ENCODE assay signal across 8 cellular contexts in genomic region chrX:10722804-10723364, GRCh38.
DNase-seq lines count a peak whose midpoint lies in the region; ATAC-seq lines count a peak whose summit lies in the region.

No MANE protein-coding gene starts in this region.

- no peaks in the 10 kb centered on the region for H3K9me3 ChIP-seq in subcutaneous abdominal adipose tissue (ENCODE audit: control insufficient read depth in 5 of 5, low read length in 5 of 5)

- in situ Hi-C loops in KBM-7 (cut with MboI; ENCODE audit: low pct_unique_long_range_greater_than_20kb, low sequenced_read_pairs) = no loop called here

- peak overlapping the region; percentile 10 for H3K27ac ChIP-seq in subcutaneous abdominal adipose tissue (ENCODE audit: low read depth, low read length)

- DNase-seq in CD1c-positive myeloid dendritic cell (ENCODE audit: extremely low spot score) (peak; percentile 42), KBM-7 (peak; percentile 66), T follicular helper cell (ENCODE audit: low read depth) (peak; percentile 10), dedifferentiated amniotic fluid mesenchymal stem cell (ENCODE audit: extremely low spot score) (peak; percentile 61), lung microvascular endothelial cell (ENCODE audit: low read depth in 2 of 2) (peak; percentile 48 to 61), foreskin melanocyte (no peak)

- peak; percentile 52 for ATAC-seq in GM18498 (IDR thresholded peaks at IDR 0.05; ENCODE audit: unreplicated experiment)

- no peaks in the 10 kb centered on the region for H3K27me3 ChIP-seq in subcutaneous abdominal adipose tissue (ENCODE audit: control insufficient read depth in 5 of 5, insufficient read depth in 4 of 5, low read length in 5 of 5)

- no peak overlapping the region for H3K4me3 ChIP-seq in subcutaneous abdominal adipose tissue (ENCODE audit: low read depth in 1 of 5, low read length in 5 of 5)

- no peak overlapping the region for H3K9ac ChIP-seq in subcutaneous abdominal adipose tissue (ENCODE audit: low read length in 5 of 5)

- no peaks in the 10 kb centered on the region for H3K36me3 ChIP-seq in subcutaneous abdominal adipose tissue (ENCODE audit: control insufficient read depth in 5 of 5, insufficient read depth in 5 of 5, low read length in 5 of 5)

- H3K4me1 ChIP-seq in subcutaneous abdominal adipose tissue (ENCODE audit: control insufficient read depth in 5 of 5, insufficient read depth in 5 of 5, low read length in 5 of 5) = peaks cover 0 to 7% (median 0%) of the 10 kb centered on the region in 5 donors
